25 cellular contexts compared by ENCODE assay signal in genomic region chr7:10571759-10572158, GRCh38.
"Had no signal": no experiment of that assay in that cellular context is flagged by ENCODE, and none has a peak within 500 bp of the region (broad histone marks: within the 10 kb centered on the region; RNA-seq: fewer than 3 reads in every experiment).

No MANE protein-coding gene starts in this region.

- ATAC-seq: effector memory CD8-positive, alpha-beta T cell; gastrocnemius medialis; left ventricle myocardium superior; right cardiac atrium; upper lobe of right lung had no signal

- H3K4me2 ChIP-seq: hepatocyte had no signal

- H3K36me3 ChIP-seq: gastrocnemius medialis, suprapubic skin, tibial artery, upper lobe of right lung had no signal

- H3K27ac Mint-ChIP-seq: activated T-helper 1 cell treated with anti-CD3 and anti-CD28 coated beads, Interleukin-12 subunit alpha, Interleukin-12 subunit beta, Interleukin-2, Interleukin-4 antibody, amounts not matched to agents 30 ng/mL and 10 ng/mL and 1 ng/mL, durations not matched to agents 14 hours and 24 hours and 36 hours; effector memory CD8-positive, alpha-beta T cell; nephron had no signal

- H3K79me2 ChIP-seq: hepatocyte had no signal

- H3K9me3 Mint-ChIP-seq: activated T-helper 1 cell treated with anti-CD3 and anti-CD28 coated beads, Interleukin-12 subunit alpha, Interleukin-12 subunit beta, Interleukin-2, Interleukin-4 antibody, amounts not matched to agents 30 ng/mL and 10 ng/mL and 1 ng/mL, durations not matched to agents 14 hours and 24 hours and 36 hours; effector memory CD8-positive, alpha-beta T cell; nephron had no signal

- H3K9me3 ChIP-seq: gastrocnemius medialis, suprapubic skin, tibial artery, upper lobe of right lung had no signal

- H3K4me1 Mint-ChIP-seq: nephron had no signal

- H3K4me3 Mint-ChIP-seq: activated T-helper 1 cell treated with anti-CD3 and anti-CD28 coated beads, Interleukin-12 subunit alpha, Interleukin-12 subunit beta, Interleukin-2, Interleukin-4 antibody, amounts not matched to agents 30 ng/mL and 10 ng/mL and 1 ng/mL, durations not matched to agents 14 hours and 24 hours and 36 hours; effector memory CD8-positive, alpha-beta T cell; nephron had no signal

- H3K27ac ChIP-seq: gastrocnemius medialis, hepatocyte, suprapubic skin, tibial artery, upper lobe of right lung had no signal

- H3K27me3 ChIP-seq: gastrocnemius medialis, hepatocyte, suprapubic skin, tibial artery, upper lobe of right lung had no signal

- H3K27me3 Mint-ChIP-seq: effector memory CD8-positive, alpha-beta T cell had no signal

- H3K4me3 ChIP-seq: gastrocnemius medialis, hepatocyte, suprapubic skin, tibial artery, upper lobe of right lung had no signal

- H3K4me1 ChIP-seq: gastrocnemius medialis, suprapubic skin, tibial artery, upper lobe of right lung had no signal

- DNase-seq: activated CD4-positive, alpha-beta T cell treated with anti-CD3 and anti-CD28 coated beads for 4 hours; activated CD4-positive, alpha-beta T cell treated with anti-CD3 and anti-CD28 coated beads, Interleukin-2, amount 50 U/mL, for 4 hours; activated CD8-positive, alpha-beta memory T cell treated with anti-CD3 and anti-CD28 coated beads for 24 hours; activated effector memory CD4-positive, alpha-beta T cell treated with anti-CD3 and anti-CD28 coated beads, Interleukin-2, amount 50 U/mL, for 16 hours; activated naive CD4-positive, alpha-beta T cell treated with anti-CD3 and anti-CD28 coated beads, Interleukin-2, amount 50 U/mL, for 16 hours; amniotic stem cell; caudate nucleus; cortex of kidney; effector memory CD8-positive, alpha-beta T cell; gastrocnemius medialis; glutamatergic neuron; islet precursor cell; left ventricle myocardium superior; posterior cingulate gyrus; right cardiac atrium; stimulated activated CD4-positive, alpha-beta T cell treated with anti-CD3 and anti-CD28 coated beads, Interleukin-15, amount 100 ng/mL, for 24 hours; stimulated activated CD4-positive, alpha-beta T cell treated with anti-CD3 and anti-CD28 coated beads, Interleukin-2, amount 100 ng/mL, for 24 hours; stimulated activated naive CD4-positive, alpha-beta T cell; T-helper 9 cell; tibial artery; upper lobe of right lung had no signal
